ENCODE assay signal across 8 cellular contexts in genomic region chr1:37989381-37989930, GRCh38. TPM values are rescaled to one million over a fixed set of nuclear protein-coding genes. Genes with fewer than 3 reads are reported as not detected.
DNase-seq lines count a peak whose midpoint lies in the region; ATAC-seq, FAIRE-seq and TF ChIP-seq lines count a peak whose summit lies in the region.

No MANE protein-coding gene starts in this region.

- peaks cover 39% of the 10 kb centered on the region for H3K36me3 ChIP-seq in SJCRH30
- H3K36me3 ChIP-seq in brain microvascular endothelial cell (replicated peaks), result peaks cover 31% of the 10 kb centered on the region
- peaks cover 12 to 28% of the 10 kb centered on the region in 2 donors for H3K36me3 ChIP-seq in kidney (ENCODE audit: control insufficient read depth in 1 of 2, insufficient read depth in 2 of 2, low read length in 2 of 2)

- no peak for FAIRE-seq in kidney (lab: Jason Lieb, UNC)

- intact Hi-C loops in kidney (cut with DNase I), result no loop called here

- no peaks in the 10 kb centered on the region for H3K9me3 Mint-ChIP-seq in stimulated activated naive B cell treated with anti-CD40 and anti-IgM and Interleukin-4, amounts not matched to agents 10 μg/mL and 1 μg/mL and 100 μg/mL, for 72 hours

- no peak for TF ChIP-seq CTCF in AG04449 (IDR thresholded peaks at IDR 0.05; ENCODE audit: insufficient read depth, low read length, missing control alignments)
- no peak for TF ChIP-seq CTCF in brain microvascular endothelial cell (IDR thresholded peaks at IDR 0.05; ENCODE audit: low read depth, low read length, missing control alignments)
- no peak for TF ChIP-seq CTCF in kidney (IDR thresholded peaks at IDR 0.05; ENCODE audit: borderline replicate concordance, extremely low read depth, insufficient read depth)

- H3K9ac ChIP-seq in kidney (ENCODE audit: low read length in 2 of 2), result peak overlapping the region; percentile 93 to 98

- in situ Hi-C loops in brain microvascular endothelial cell (cut with HindIII; ENCODE audit: low pct_ligation_motif_present, low sequenced_read_pairs), result no loop called here

- H3K4me1 ChIP-seq in SJCRH30, result no peaks in the 10 kb centered on the region
- peaks cover 0 to 5% of the 10 kb centered on the region in 2 donors for H3K4me1 ChIP-seq in kidney (ENCODE audit: control insufficient read depth in 1 of 2, insufficient read depth in 1 of 2, low read depth in 1 of 2, low read length in 2 of 2)

- H3K9me3 ChIP-seq in SJCRH30 (replicated peaks), result no peaks in the 10 kb centered on the region
- no peaks in the 10 kb centered on the region for H3K9me3 ChIP-seq in kidney (ENCODE audit: control insufficient read depth in 1 of 2, low read length in 2 of 2)

- POLR2A ChIA-PET in AG04449 (lab: Yijun Ruan, JAX), result interaction anchor here (0.5 to 1.6 kb wide), 5 partner anchors 11 to 60 kb away, joined by 3 to 6 read pairs (median 5); partner anchors contain the start of gene UTP11

- DNase-seq in AG04449 (ENCODE audit: low read depth, low spot score) (no peak), SJCRH30 (peak; percentile 58 to 67), brain microvascular endothelial cell (no peak), kidney (peak; percentile 78), DMS153 (lab: John Stamatoyannopoulos, UW) (no peak)
- no peak for DNase-seq in stimulated activated naive B cell treated with anti-CD40 and anti-IgM and Interleukin-4, amounts not matched to agents 10 μg/mL and 1 μg/mL and 100 μg/mL, for 72 hours

- CTCF ChIA-PET in AG04449 (lab: Yijun Ruan, JAX), result interaction anchor here (0.6 to 16.5 kb wide), 15 partner anchors 10 to 846 kb away, joined by 3 to 398 read pairs (median 4); partner anchors contain the start of gene UTP11

- ATAC-seq in GM18520 (IDR thresholded peaks at IDR 0.05; ENCODE audit: unreplicated experiment), result peak; percentile 21
- peak; percentile 13 for ATAC-seq in HG03060 (IDR thresholded peaks at IDR 0.05; ENCODE audit: low read depth, unreplicated experiment)
- peak; percentile 48 to 50 for ATAC-seq in stimulated activated naive B cell treated with anti-CD40 and anti-IgM and Interleukin-4, amounts not matched to agents 10 μg/mL and 1 μg/mL and 100 μg/mL, for 72 hours (replicated peaks)

- H3K27ac Mint-ChIP-seq in stimulated activated naive B cell treated with anti-CD40 and anti-IgM and Interleukin-4, amounts not matched to agents 10 μg/mL and 1 μg/mL and 100 μg/mL, for 72 hours, result peak overlapping the region; percentile 95

- H3K4me3 ChIP-seq in AG04449 (ENCODE audit: low read depth, low read length) (peak overlapping the region; percentile 100), SJCRH30 (peak overlapping the region; percentile 79), brain microvascular endothelial cell (ENCODE audit: low read depth, low read length) (peak overlapping the region; percentile 99), kidney (ENCODE audit: low read length in 2 of 2) (peak overlapping the region; percentile 99 to 100)

- H3K27me3 Mint-ChIP-seq in stimulated activated naive B cell treated with anti-CD40 and anti-IgM and Interleukin-4, amounts not matched to agents 10 μg/mL and 1 μg/mL and 100 μg/mL, for 72 hours, result no peaks in the 10 kb centered on the region

- H3K27ac ChIP-seq in SJCRH30 (peak overlapping the region; percentile 71), brain microvascular endothelial cell (peak overlapping the region; percentile 53), kidney (ENCODE audit: low read depth in 2 of 2, low read length in 2 of 2) (peak overlapping the region; percentile 37 to 75)

- peak overlapping the region; percentile 89 to 95 for H3K4me3 Mint-ChIP-seq in stimulated activated naive B cell treated with anti-CD40 and anti-IgM and Interleukin-4, amounts not matched to agents 10 μg/mL and 1 μg/mL and 100 μg/mL, for 72 hours

- peaks cover 12 to 14% of the 10 kb centered on the region in 2 donors for H3K36me3 Mint-ChIP-seq in stimulated activated naive B cell treated with anti-CD40 and anti-IgM and Interleukin-4, amounts not matched to agents 10 μg/mL and 1 μg/mL and 100 μg/mL, for 72 hours

- peaks cover 5 to 8% of the 10 kb centered on the region in 2 donors for H3K4me1 Mint-ChIP-seq in stimulated activated naive B cell treated with anti-CD40 and anti-IgM and Interleukin-4, amounts not matched to agents 10 μg/mL and 1 μg/mL and 100 μg/mL, for 72 hours

- no peaks in the 10 kb centered on the region for H3K27me3 ChIP-seq in SJCRH30
- H3K27me3 ChIP-seq in brain microvascular endothelial cell (replicated peaks), result no peaks in the 10 kb centered on the region

RNA-seq across cellular contexts. Expression of gene SF3A3, which starts 0.4 kb away (rescaled TPM):
- 187 and 190 TPM in 2 replicates for total RNA-seq in SJCRH30 (2014; rRNA removed; shearing (Covaris generic))
- 50.7 TPM for total RNA-seq in kidney
- polyA plus RNA-seq in kidney (ENCODE audit: insufficient read depth, low read depth, low replicate concordance), result 28.7 TPM

RNA-seq across cellular contexts. Expression of gene FHL3, which starts 15.9 kb away (rescaled TPM):
- 17.6 and 20.6 TPM in 2 replicates for total RNA-seq in SJCRH30 (2014; rRNA removed; shearing (Covaris generic))
- 19.6 TPM for total RNA-seq in kidney
- polyA plus RNA-seq in kidney (ENCODE audit: insufficient read depth, low read depth, low replicate concordance), result 8.2 TPM

RNA-seq across cellular contexts. Expression of gene UTP11, which starts 23.1 kb away (rescaled TPM):
- total RNA-seq in SJCRH30 (2014; rRNA removed; shearing (Covaris generic)), result 125 and 128 TPM in 2 replicates
- 26.2 TPM for total RNA-seq in kidney
- 24.2 TPM for polyA plus RNA-seq in kidney (ENCODE audit: insufficient read depth, low read depth, low replicate concordance)

RNA-seq across cellular contexts. Expression of gene INPP5B, which starts 42.6 kb away (rescaled TPM):
- 16.9 and 21.1 TPM in 2 replicates for total RNA-seq in SJCRH30 (2014; rRNA removed; shearing (Covaris generic))
- total RNA-seq in kidney, result 32.9 TPM
- 8.4 TPM for polyA plus RNA-seq in kidney (ENCODE audit: insufficient read depth, low read depth, low replicate concordance)

RNA-seq across cellular contexts. Expression of gene POU3F1, which starts 57.1 kb away (rescaled TPM):
- total RNA-seq in SJCRH30 (2014; rRNA removed; shearing (Covaris generic)), result 1.6 and 1.7 TPM in 2 replicates
- total RNA-seq in kidney, result not detected
- polyA plus RNA-seq in kidney (ENCODE audit: insufficient read depth, low read depth, low replicate concordance), result not detected

Comparison
In these comparisons a context has a peak if more than half of its experiments do, and no peak if none do; other contexts are left out.
1. DNase-seq: peak in SJCRH30 (2 of 2) and kidney (single experiment); none in AG04449 (single experiment), brain microvascular endothelial cell (single experiment), stimulated activated naive B cell treated with anti-CD40 and anti-IgM and Interleukin-4, amounts not matched to agents 10 μg/mL and 1 μg/mL and 100 μg/mL, for 72 hours (single experiment) and DMS153 (single experiment).
2. Peak in every context shown above with its lines, with median percentiles within 50 percentile points of each other: H3K4me3 ChIP-seq, ATAC-seq and H3K27ac ChIP-seq.